Comparison of ENCODE assay signal across 8 cellular contexts in the genomic region with DNA sequence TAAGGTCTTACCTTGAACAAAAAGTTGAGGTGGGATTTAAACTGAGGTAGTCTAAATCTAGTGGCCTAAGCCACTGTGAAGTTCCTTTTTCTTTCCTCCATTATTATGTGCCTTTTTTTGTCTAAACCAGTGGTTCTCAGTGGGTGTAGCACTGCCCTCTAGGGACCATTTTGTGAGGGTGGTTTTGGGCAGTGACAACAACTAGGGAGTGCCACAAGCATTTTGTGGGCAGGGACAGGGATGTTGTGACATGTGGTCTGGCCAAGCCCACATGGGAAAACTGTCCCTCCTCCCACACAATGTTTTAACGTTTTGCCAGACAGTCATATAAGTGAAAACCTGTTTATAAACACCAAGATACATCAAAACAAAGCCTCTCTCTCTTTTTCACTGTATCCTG.
DNase-seq lines count a peak whose midpoint lies in the region; ATAC-seq, FAIRE-seq and TF ChIP-seq lines count a peak whose summit lies in the region.

No MANE protein-coding gene starts in this region.

- DNase-seq in cardiac muscle cell (ENCODE audit: low read depth in 1 of 2, low spot score in 1 of 2) (peak in 1 of 2 donors; percentile 39), Right ventricle myocardium inferior (ENCODE audit: missing footprints) (no peak), NCI-H2171 treated with DMSO at 0.1 percent for 48 hours (lab: John Stamatoyannopoulos, UW) (peak; percentile 98), H1 (ENCODE audit: low read depth in 1 of 2, low spot score in 2 of 2) (peak; percentile 33 to 61), trophoblast cell (peak; percentile 49 to 68)

- no peak for TF ChIP-seq EP300 in H1 (IDR thresholded peaks at IDR 0.05; ENCODE audit: borderline replicate concordance in 1 of 2, low read depth in 2 of 2, low read length in 2 of 2)

- H3K36me3 ChIP-seq in cardiac muscle cell (no peaks in the 10 kb centered on the region), H1 (ENCODE audit: control insufficient read depth in 2 of 4, insufficient read depth in 4 of 4, low read length in 3 of 4) (no peaks in the 10 kb centered on the region), trophoblast cell (ENCODE audit: control insufficient read depth in 1 of 2, insufficient read depth in 2 of 2, low read length in 2 of 2) (no peaks in the 10 kb centered on the region)

- H2BK120ac ChIP-seq in H1 (replicated peaks; ENCODE audit: low read depth, low read length): no peak overlapping the region
- no peak overlapping the region for H2BK120ac ChIP-seq in trophoblast cell (ENCODE audit: insufficient read depth, low read length, poor library complexity)

- H3K27ac ChIP-seq in cardiac muscle cell: no peak overlapping the region
- no peak overlapping the region for H3K27ac ChIP-seq in H1 (ENCODE audit: low read depth, low read length)
- no peak overlapping the region for H3K27ac ChIP-seq in trophoblast cell (ENCODE audit: low read depth, low read length)

- H3K56ac ChIP-seq in H1 (replicated peaks; ENCODE audit: insufficient read length, low read depth, low read length): no peak overlapping the region

- H3K18ac ChIP-seq in H1 (ENCODE audit: extremely low read depth, low read length) (no peak overlapping the region), trophoblast cell (ENCODE audit: low read length) (no peak overlapping the region)

- H4K20me1 ChIP-seq in H1 (replicated peaks in 1 of 2; ENCODE audit: control insufficient read depth in 1 of 2, insufficient read depth in 2 of 2, low read length in 2 of 2): no peaks in the 10 kb centered on the region

- peak; percentile 46 for TF ChIP-seq CTCF in cardiac muscle cell (IDR thresholded peaks at IDR 0.05; ENCODE audit: low read depth, low read length)
- peak; percentile 57 to 80 (median 72) for TF ChIP-seq CTCF in H1 (IDR thresholded peaks at IDR 0.05; ENCODE audit: control extremely low read depth in 1 of 3, insufficient read depth in 1 of 3, low read depth in 1 of 3, low read length in 3 of 3)

- H2BK5ac ChIP-seq in H1 (ENCODE audit: low read depth, low read length) (no peak overlapping the region), trophoblast cell (ENCODE audit: low read depth, low read length, poor library complexity) (no peak overlapping the region)

- peak; percentile 68 for FAIRE-seq in H1 (lab: Jason Lieb, UNC)

- H2BK12ac ChIP-seq in H1 (ENCODE audit: low read depth, low read length) (no peak overlapping the region), trophoblast cell (ENCODE audit: low read length) (no peak overlapping the region)

- no peak overlapping the region for H3K4ac ChIP-seq in H1 (replicated peaks; ENCODE audit: insufficient read length, low read depth, low read length)
- no peak overlapping the region for H3K4ac ChIP-seq in trophoblast cell (ENCODE audit: low read depth, low read length)

- H2AK5ac ChIP-seq in H1 (ENCODE audit: low read depth, low read length): no peak overlapping the region
- no peak overlapping the region for H2AK5ac ChIP-seq in trophoblast cell (ENCODE audit: low read length)

- no peak overlapping the region for H3K4me3 ChIP-seq in cardiac muscle cell
- H3K4me3 ChIP-seq in H1 (ENCODE audit: extremely low read depth in 1 of 4, insufficient read depth in 2 of 4, low read depth in 3 of 4, low read length in 4 of 4): no peak overlapping the region
- H3K4me3 ChIP-seq in trophoblast cell (ENCODE audit: low read depth, low read length): no peak overlapping the region

- H3K4me1 ChIP-seq in cardiac muscle cell (ENCODE audit: low read depth) (no peaks in the 10 kb centered on the region), H1 (replicated peaks in 1 of 4; ENCODE audit: control insufficient read depth in 3 of 4, insufficient read depth in 4 of 4, low read length in 3 of 4) (no peaks in the 10 kb centered on the region), trophoblast cell (ENCODE audit: control insufficient read depth in 1 of 2, insufficient read depth in 2 of 2, low read length in 2 of 2) (no peaks in the 10 kb centered on the region)

- H2AFZ ChIP-seq in H1 (ENCODE audit: low read length): peak overlapping the region; percentile 96
- no peak overlapping the region for H2AFZ ChIP-seq in trophoblast cell (ENCODE audit: insufficient read depth, low read length, poor library complexity)

- H2BK15ac ChIP-seq in H1 (ENCODE audit: low read length): no peak overlapping the region

- CTCF ChIA-PET in H1 (lab: Charles Lee; ENCODE audit: partially characterized antibody): interaction anchor here (0.6 to 3.9 kb wide), 17 partner anchors 11 to 900 kb away, joined by 3 to 25 read pairs (median 3); no protein-coding TSS in a partner anchor

- no peaks in the 10 kb centered on the region for H3K27me3 ChIP-seq in cardiac muscle cell
- H3K27me3 ChIP-seq in H1 (replicated peaks in 1 of 4; ENCODE audit: control insufficient read depth in 3 of 4, extremely low read depth in 1 of 4, insufficient read depth in 3 of 4, low read length in 3 of 4): no peaks in the 10 kb centered on the region
- no peaks in the 10 kb centered on the region for H3K27me3 ChIP-seq in trophoblast cell (ENCODE audit: insufficient read depth, low read length)

- H4K5ac ChIP-seq in H1 (ENCODE audit: insufficient read length, low read depth, low read length): no peak overlapping the region

- no peaks in the 10 kb centered on the region for H3K23me2 ChIP-seq in H1 (ENCODE audit: low read depth, low read length)

- intact Hi-C loops in Right ventricle myocardium inferior (cut with DNase I): no loop called here

- no peak overlapping the region for H3K23ac ChIP-seq in H1 (ENCODE audit: insufficient read length)
- no peak overlapping the region for H3K23ac ChIP-seq in trophoblast cell (ENCODE audit: low read length)

- POLR2A ChIA-PET in H1 (lab: Charles Lee; ENCODE audit: partially characterized antibody): no interaction called here

- H3K14ac ChIP-seq in H1 (ENCODE audit: insufficient read length) (no peak overlapping the region), trophoblast cell (ENCODE audit: low read length) (no peak overlapping the region)

- H3K9me3 ChIP-seq in cardiac muscle cell (ENCODE audit: low read depth): no peaks in the 10 kb centered on the region
- H3K9me3 ChIP-seq in H1 (ENCODE audit: insufficient read depth in 2 of 2, low read depth in 1 of 2, low read length in 1 of 2): no peaks in the 10 kb centered on the region
- no peaks in the 10 kb centered on the region for H3K9me3 ChIP-seq in trophoblast cell (ENCODE audit: insufficient read depth, low read depth, low read length)

- H2BK20ac ChIP-seq in H1 (ENCODE audit: low read length): no peak overlapping the region

- H3K79me1 ChIP-seq in H1 (ENCODE audit: low read depth, low read length): no peaks in the 10 kb centered on the region
- no peaks in the 10 kb centered on the region for H3K79me1 ChIP-seq in trophoblast cell (ENCODE audit: low read length)

- no peaks in the 10 kb centered on the region for H3K79me2 ChIP-seq in H1 (ENCODE audit: control insufficient read depth in 1 of 2, insufficient read depth in 2 of 2, low read length in 2 of 2)
- H3K79me2 ChIP-seq in trophoblast cell (ENCODE audit: control insufficient read depth, insufficient read depth, low read length, poor library complexity): no peaks in the 10 kb centered on the region

- no peak overlapping the region for H4K91ac ChIP-seq in H1 (replicated peaks; ENCODE audit: insufficient read length, low read length)
- H4K91ac ChIP-seq in trophoblast cell (ENCODE audit: low read depth, low read length): no peak overlapping the region

- no peak for TF ChIP-seq POLR2A in H1 (IDR thresholded peaks at IDR 0.05; ENCODE audit: control extremely low read depth in 1 of 2, low read depth in 2 of 2, low read length in 2 of 2)

- H4K8ac ChIP-seq in H1 (ENCODE audit: extremely low read depth, insufficient read depth, low read length) (no peak overlapping the region), trophoblast cell (ENCODE audit: low read depth, low read length) (no peak overlapping the region)

- WGBS in H1 (ENCODE audit: extremely low coverage in 1 of 2, insufficient coverage in 1 of 2, insufficient read length in 1 of 2, insufficient replicate concordance in 2 of 2, low coverage in 1 of 2, low lambda C conversion rate in 2 of 2, missing lambda C conversion rate in 1 of 2), 2 experiments: 13% methylated on average over 1 of the region's 1 CpG; no CpG with 5 or more reads in 1 of the 2 experiments
- WGBS in trophoblast cell (ENCODE audit: extremely low coverage, insufficient coverage, insufficient read length): no CpG with 5 or more reads among the region's 1 CpG

- no peak overlapping the region for H3K4me2 ChIP-seq in H1 (ENCODE audit: insufficient read depth in 1 of 2, low read depth in 2 of 2, low read length in 2 of 2)
- H3K4me2 ChIP-seq in trophoblast cell (ENCODE audit: low read length): no peak overlapping the region

- H4K12ac ChIP-seq in trophoblast cell (ENCODE audit: low read depth, low read length): no peak overlapping the region

- no peak for ATAC-seq in Right ventricle myocardium inferior
- peak; percentile 79 for ATAC-seq in HG02759 (IDR thresholded peaks at IDR 0.05; ENCODE audit: unreplicated experiment)
- ATAC-seq in GM21423 (IDR thresholded peaks at IDR 0.05; ENCODE audit: unreplicated experiment): no peak
- no peak for ATAC-seq in HG02571 (IDR thresholded peaks at IDR 0.05; ENCODE audit: unreplicated experiment)

- TF ChIP-seq RAD21 in H1 (IDR thresholded peaks at IDR 0.05 in 1 of 2, conservative IDR thresholded peaks at IDR 0.05 in 1 of 2; ENCODE audit: low read depth in 2 of 2, low read length in 2 of 2): peak; percentile 88 to 90

- H3K9ac ChIP-seq in H1 (replicated peaks in 1 of 4; ENCODE audit: extremely low read depth in 1 of 4, low read depth in 3 of 4, low read length in 3 of 4) (no peak overlapping the region), trophoblast cell (ENCODE audit: low read length) (no peak overlapping the region)

TF ChIP-seq in H1, 55 proteins besides CTCF, POLR2A, EP300 and RAD21:
- TF ChIP-seq, protein P1, sequence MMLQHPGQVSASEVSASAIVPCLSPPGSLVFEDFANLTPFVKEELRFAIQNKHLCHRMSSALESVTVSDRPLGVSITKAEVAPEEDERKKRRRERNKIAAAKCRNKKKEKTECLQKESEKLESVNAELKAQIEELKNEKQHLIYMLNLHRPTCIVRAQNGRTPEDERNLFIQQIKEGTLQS (IDR thresholded peaks at IDR 0.05; ENCODE audit: insufficient read depth, low read depth, low read length): no peak
- TF ChIP-seq, protein P2, sequence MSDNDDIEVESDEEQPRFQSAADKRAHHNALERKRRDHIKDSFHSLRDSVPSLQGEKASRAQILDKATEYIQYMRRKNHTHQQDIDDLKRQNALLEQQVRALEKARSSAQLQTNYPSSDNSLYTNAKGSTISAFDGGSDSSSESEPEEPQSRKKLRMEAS (IDR thresholded peaks at IDR 0.05): peak; percentile 45; the same call in 1 of the 2 replicates
